Comparison of ENCODE assay signal across 18 cellular contexts in the genomic region with DNA sequence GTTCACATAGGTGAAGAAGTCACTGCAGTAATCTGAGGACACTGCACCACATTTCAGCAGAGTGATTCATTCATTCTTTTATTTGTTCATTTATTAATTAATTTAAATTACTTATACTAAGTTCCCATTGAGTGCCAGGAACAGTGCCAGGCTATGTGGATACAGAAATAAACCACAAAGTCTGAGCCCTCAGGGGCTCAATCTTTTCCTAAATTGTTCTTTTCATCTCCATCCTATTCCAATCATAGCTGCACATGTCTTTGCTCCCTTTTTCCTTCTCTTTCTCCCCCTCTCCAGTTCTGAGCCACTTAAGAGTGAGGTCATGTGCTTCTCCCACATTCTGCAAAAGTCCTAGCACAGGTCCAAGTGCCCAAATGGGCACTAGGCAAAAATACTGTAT. TPM values are rescaled to one million over a fixed set of nuclear protein-coding genes. Genes with fewer than 3 reads are reported as not detected.
DNase-seq lines count a peak whose midpoint lies in the region; ATAC-seq and TF ChIP-seq lines count a peak whose summit lies in the region.
"Had no signal": no experiment of that assay in that cellular context is flagged by ENCODE, and none has a peak within 500 bp of the region (broad histone marks: within the 10 kb centered on the region; RNA-seq: fewer than 3 reads in every experiment).

No MANE protein-coding gene starts in this region.

- H2AFZ ChIP-seq in mesenchymal stem cell (ENCODE audit: low read depth, low read length) = no peak overlapping the region

- H2BK120ac ChIP-seq in mesenchymal stem cell (ENCODE audit: low read depth, low read length) = no peak overlapping the region

- peak overlapping the region; percentile 10 for H2AK5ac ChIP-seq in mesenchymal stem cell (ENCODE audit: low read length, severe bottlenecking)

- H3K14ac ChIP-seq in mesenchymal stem cell (ENCODE audit: low read length in 2 of 2) = no peak overlapping the region

- no peak overlapping the region for H3K4me3 ChIP-seq in mesenchymal stem cell (ENCODE audit: insufficient read depth in 1 of 2, low read depth in 1 of 2, low read length in 2 of 2)
- H3K4me3 ChIP-seq: A549 had no signal

- H3K4me1 Mint-ChIP-seq in activated naive CD8-positive, alpha-beta T cell (ENCODE audit: low read depth) = peaks cover 37% of the 10 kb centered on the region
- H3K4me1 Mint-ChIP-seq in activated naive CD8-positive, alpha-beta T cell treated with anti-CD3 and anti-CD28 coated beads, Interleukin-2, amount 50 U/mL, for 24 hours = peaks cover 21% of the 10 kb centered on the region

- H2BK12ac ChIP-seq in mesenchymal stem cell (ENCODE audit: low read length in 2 of 2) = no peak overlapping the region

- H3K27ac ChIP-seq in VCaP = peak overlapping the region; percentile 84; the same call in 1 of the 2 replicates
- H3K27ac ChIP-seq in mesenchymal stem cell (ENCODE audit: low read length, poor library complexity, severe bottlenecking) = no peak overlapping the region

- no peak overlapping the region for H3K4me3 Mint-ChIP-seq in activated naive CD8-positive, alpha-beta T cell
- H3K4me3 Mint-ChIP-seq in activated naive CD8-positive, alpha-beta T cell treated with anti-CD3 and anti-CD28 coated beads, Interleukin-2, amount 50 U/mL, for 24 hours = no peak overlapping the region
- H3K4me3 Mint-ChIP-seq: CD4-positive, alpha-beta T cell; HFFc6 had no signal

- H3K4me2 ChIP-seq in mesenchymal stem cell (ENCODE audit: low read length, poor library complexity, severe bottlenecking) = no peak overlapping the region
- H3K4me2 ChIP-seq: A549 had no signal

- no peak for DNase-seq in activated naive CD8-positive, alpha-beta T cell treated with anti-CD3 and anti-CD28 coated beads, Interleukin-2, amount 50 U/mL, for 24 hours
- DNase-seq in mesenchymal stem cell (no peak), DMS114 treated with DMSO at 0.1 percent for 48 hours (lab: John Stamatoyannopoulos, UW; ENCODE audit: unreplicated experiment) (no peak)
- DNase-seq in activated naive CD4-positive, alpha-beta T cell (lab: John Stamatoyannopoulos, UW) = no peak
- DNase-seq: AML-193; CD4-positive, alpha-beta T cell; GF-D8; GOT3; H7 had no signal

- no peak overlapping the region for H3K23ac ChIP-seq in mesenchymal stem cell (ENCODE audit: low read length in 2 of 2)

- H3K27me3 ChIP-seq in mesenchymal stem cell (ENCODE audit: control insufficient read depth in 1 of 2, insufficient read depth in 1 of 2, low read length in 2 of 2) = no peaks in the 10 kb centered on the region

- no peaks in the 10 kb centered on the region for H3K9me3 ChIP-seq in mesenchymal stem cell (ENCODE audit: control insufficient read depth, low read length)
- H3K9me3 ChIP-seq: A549 had no signal

- H2BK5ac ChIP-seq in mesenchymal stem cell (ENCODE audit: low read depth, low read length, poor library complexity, severe bottlenecking) = no peak overlapping the region

- H4K91ac ChIP-seq in mesenchymal stem cell (ENCODE audit: low read length) = no peak overlapping the region

- H3K36me3 ChIP-seq in mesenchymal stem cell (ENCODE audit: control insufficient read depth in 1 of 2, insufficient read depth in 2 of 2, low read depth in 1 of 2, low read length in 2 of 2) = no peaks in the 10 kb centered on the region

- no peak overlapping the region for H3K18ac ChIP-seq in mesenchymal stem cell (ENCODE audit: low read depth in 1 of 2, low read length in 2 of 2)

- peaks cover 11% of the 10 kb centered on the region for H3K4me1 ChIP-seq in mesenchymal stem cell (ENCODE audit: control insufficient read depth, insufficient read depth, low read depth, low read length)

- TF ChIP-seq CTCF in VCaP (conservative IDR thresholded peaks at IDR 0.05) = no peak

- H3K36me3 Mint-ChIP-seq in activated naive CD8-positive, alpha-beta T cell = peaks cover 8% of the 10 kb centered on the region
- H3K36me3 Mint-ChIP-seq in activated naive CD8-positive, alpha-beta T cell treated with anti-CD3 and anti-CD28 coated beads, Interleukin-2, amount 50 U/mL, for 24 hours (ENCODE audit: low read depth) = no peaks in the 10 kb centered on the region
- H3K36me3 Mint-ChIP-seq: IgD-negative memory B cell had no signal

- no peak overlapping the region for H4K8ac ChIP-seq in mesenchymal stem cell (ENCODE audit: low read length)

- H3K27me3 Mint-ChIP-seq in activated naive CD8-positive, alpha-beta T cell = no peaks in the 10 kb centered on the region
- no peaks in the 10 kb centered on the region for H3K27me3 Mint-ChIP-seq in activated naive CD8-positive, alpha-beta T cell treated with anti-CD3 and anti-CD28 coated beads, Interleukin-2, amount 50 U/mL, for 24 hours
- H3K27me3 Mint-ChIP-seq: CD4-positive, alpha-beta T cell had no signal

- no peak overlapping the region for H3K9ac ChIP-seq in mesenchymal stem cell (ENCODE audit: low read length)

- peaks cover 3% of the 10 kb centered on the region for H3K9me3 Mint-ChIP-seq in activated naive CD8-positive, alpha-beta T cell (ENCODE audit: low read depth)
- no peaks in the 10 kb centered on the region for H3K9me3 Mint-ChIP-seq in activated naive CD8-positive, alpha-beta T cell treated with anti-CD3 and anti-CD28 coated beads, Interleukin-2, amount 50 U/mL, for 24 hours
- H3K9me3 Mint-ChIP-seq: CD4-positive, alpha-beta T cell; HFFc6; IgD-negative memory B cell had no signal

- no peak overlapping the region for H2BK15ac ChIP-seq in mesenchymal stem cell (ENCODE audit: low read depth, poor library complexity, severe bottlenecking)

- no peak for ATAC-seq in activated naive CD8-positive, alpha-beta T cell treated with anti-CD3 and anti-CD28 coated beads, Interleukin-2, amount 50 U/mL, for 24 hours
- no peak for ATAC-seq in HG02884 (IDR thresholded peaks at IDR 0.05; ENCODE audit: unreplicated experiment)
- ATAC-seq: A549, HCT116, HepG2 had no signal

- H3K4ac ChIP-seq in mesenchymal stem cell (ENCODE audit: low read depth in 1 of 2, low read length in 2 of 2) = no peak overlapping the region

- H3K79me1 ChIP-seq in mesenchymal stem cell (replicated peaks; ENCODE audit: low read length, poor library complexity, severe bottlenecking) = peaks cover 3% of the 10 kb centered on the region

- peak overlapping the region; percentile 16 for H3K27ac Mint-ChIP-seq in activated naive CD8-positive, alpha-beta T cell
- H3K27ac Mint-ChIP-seq in activated naive CD8-positive, alpha-beta T cell treated with anti-CD3 and anti-CD28 coated beads, Interleukin-2, amount 50 U/mL, for 24 hours = no peak overlapping the region
- H3K27ac Mint-ChIP-seq: CD4-positive, alpha-beta T cell; HFFc6; IgD-negative memory B cell had no signal

RNA-seq across cellular contexts. Expression of a gene that starts 4.9 kb away (rescaled TPM):
- polyA plus RNA-seq in mesenchymal stem cell (2013, experiment 1 of 2) = 2.3 TPM
- polyA plus RNA-seq in mesenchymal stem cell (2013, experiment 2 of 2) = 2.1 TPM

RNA-seq across cellular contexts. Expression of a gene that starts 49.2 kb away (rescaled TPM):
- not detected for polyA plus RNA-seq in mesenchymal stem cell (2013, experiment 1 of 2)
- not detected for polyA plus RNA-seq in mesenchymal stem cell (2013, experiment 2 of 2)
- polyA plus RNA-seq: A549, BJ, HepG2 had no signal
